Comparison of ENCODE assay signal across 8 cellular contexts in genomic region chr7:2314209-2314955, GRCh38. TPM values are rescaled to one million over a fixed set of nuclear protein-coding genes. Genes with fewer than 3 reads are reported as not detected.
A peak's percentile ranks its signal among the peaks of the same experiment; 100 is the strongest.
DNase-seq lines count a peak whose midpoint lies in the region; ATAC-seq, FAIRE-seq and TF ChIP-seq lines count a peak whose summit lies in the region.

A gene with protein sequence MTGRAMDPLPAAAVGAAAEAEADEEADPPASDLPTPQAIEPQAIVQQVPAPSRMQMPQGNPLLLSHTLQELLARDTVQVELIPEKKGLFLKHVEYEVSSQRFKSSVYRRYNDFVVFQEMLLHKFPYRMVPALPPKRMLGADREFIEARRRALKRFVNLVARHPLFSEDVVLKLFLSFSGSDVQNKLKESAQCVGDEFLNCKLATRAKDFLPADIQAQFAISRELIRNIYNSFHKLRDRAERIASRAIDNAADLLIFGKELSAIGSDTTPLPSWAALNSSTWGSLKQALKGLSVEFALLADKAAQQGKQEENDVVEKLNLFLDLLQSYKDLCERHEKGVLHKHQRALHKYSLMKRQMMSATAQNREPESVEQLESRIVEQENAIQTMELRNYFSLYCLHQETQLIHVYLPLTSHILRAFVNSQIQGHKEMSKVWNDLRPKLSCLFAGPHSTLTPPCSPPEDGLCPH (minus strand): TSS chr7:2314441. CDS start chr7:2314421, 20 bp downstream.

- ATAC-seq in GM21526 (IDR thresholded peaks at IDR 0.05; ENCODE audit: low FRiP score, unreplicated experiment), result peak; percentile 58
- ATAC-seq in mucosa of descending colon, result peak; percentile 99

- H3K27me3 ChIP-seq in OCI-LY3 (ENCODE audit: low read depth, low read length), result no peaks in the 10 kb centered on the region

- no peaks in the 10 kb centered on the region for H3K9me3 ChIP-seq in OCI-LY3 (ENCODE audit: insufficient read depth, low read length)
- no peaks in the 10 kb centered on the region for H3K9me3 ChIP-seq in mucosa of descending colon

- peaks cover 5% of the 10 kb centered on the region for H3K36me3 ChIP-seq in OCI-LY3 (replicated peaks; ENCODE audit: low read depth, low read length)
- no peaks in the 10 kb centered on the region for H3K36me3 ChIP-seq in mucosa of descending colon (ENCODE audit: low read depth)

- H3K27ac ChIP-seq in OCI-LY3 (ENCODE audit: low read length), result peak within 1 kb of the TSS; percentile 26; the same call in 1 of the 2 replicates
- peak within 1 kb of the TSS; percentile 73 for H3K27ac ChIP-seq in epithelial cell of prostate

- peak within 1 kb of the TSS; percentile 77 for H3K4me2 ChIP-seq in OCI-LY3 (ENCODE audit: low read length)

- intact Hi-C loops in mucosa of descending colon (cut with DNase I, micrococcal nuclease), result no loop called here

- TF ChIP-seq CTCF in D721Med (IDR thresholded peaks at IDR 0.05; ENCODE audit: insufficient read depth, missing control alignments) (no peak), OCI-LY3 (IDR thresholded peaks at IDR 0.05; ENCODE audit: low read depth, low read length) (no peak), mucosa of descending colon (IDR thresholded peaks at IDR 0.05) (no peak)

- peak within 1 kb of the TSS; percentile 69 for H3K9ac ChIP-seq in OCI-LY3 (ENCODE audit: low read length)

- DNase-seq in D721Med (ENCODE audit: insufficient read length, low spot score), result peak; percentile 94
- peak; percentile 98 for DNase-seq in HuH-7 (ENCODE audit: low spot score)
- peak; percentile 94 for DNase-seq in activated T-cell treated with anti-CD3 and anti-CD28 coated beads for 24 hours (ENCODE audit: low read depth)
- DNase-seq in epithelial cell of prostate (ENCODE audit: low read depth, low spot score), result peak; percentile 77
- peak; percentile 96 to 100 (median 98) for DNase-seq in mucosa of descending colon
- DNase-seq in stimulated activated CD8-positive, alpha-beta memory T cell treated with anti-CD3 and anti-CD28 coated beads, Interleukin-4, amount 100 ng/mL, for 1 hour (ENCODE audit: low read depth in 2 of 2, low spot score in 1 of 2), result peak; percentile 96 to 97

- FAIRE-seq in D721Med (lab: Jason Lieb, UNC), result no peak

- peaks cover 17% of the 10 kb centered on the region for H3K4me1 ChIP-seq in OCI-LY3 (ENCODE audit: low read length)
- H3K4me1 ChIP-seq in mucosa of descending colon (ENCODE audit: low read depth), result peaks cover 6% of the 10 kb centered on the region

- H3K79me2 ChIP-seq in OCI-LY3 (ENCODE audit: low read length), result peaks cover 31% of the 10 kb centered on the region

- H3K4me3 ChIP-seq in OCI-LY3 (ENCODE audit: low read length) (peak within 1 kb of the TSS; percentile 88), mucosa of descending colon (peak within 1 kb of the TSS; percentile 68)

- H2AFZ ChIP-seq in OCI-LY3 (ENCODE audit: low read depth, low read length), result peak within 1 kb of the TSS; percentile 65; the same call in 1 of the 2 replicates

- no peaks in the 10 kb centered on the region for H4K20me1 ChIP-seq in OCI-LY3 (ENCODE audit: insufficient read depth, low read length)

RNA-seq across cellular contexts. Expression of the gene that starts here (rescaled TPM):
- 10 to 100 TPM; 20.8 to 30.1 (median 23.2) TPM for total RNA-seq in mucosa of descending colon

Comparison
In these comparisons a context has a peak if more than half of its experiments do, and no peak if none do; other contexts are left out.
1. Peak in every context shown above with its lines: DNase-seq, ATAC-seq, H3K4me3 ChIP-seq and H3K27ac ChIP-seq.